9 cellular contexts compared by ENCODE assay signal in the genomic region with DNA sequence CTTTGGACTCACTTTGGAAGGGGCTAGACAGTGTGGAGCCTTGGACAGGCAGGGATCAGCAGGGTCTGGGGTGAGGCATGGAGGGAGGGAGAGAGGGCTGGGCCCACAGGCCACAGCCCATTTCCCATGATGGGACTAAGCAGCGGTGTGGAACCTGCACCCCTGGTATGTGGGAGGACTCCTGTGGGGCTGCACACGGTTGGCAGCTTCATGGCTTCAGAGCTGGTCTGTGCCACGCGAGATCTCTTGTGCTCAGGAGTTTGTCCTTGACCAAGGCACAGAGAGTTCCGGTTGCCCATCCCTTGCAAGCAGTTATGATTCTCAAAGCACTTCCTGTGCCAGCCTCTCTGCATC. TPM values are rescaled to one million over a fixed set of nuclear protein-coding genes. Genes with fewer than 3 reads are reported as not detected.
DNase-seq lines count a peak whose midpoint lies in the region; ATAC-seq, FAIRE-seq and TF ChIP-seq lines count a peak whose summit lies in the region.
"Had no signal": no experiment of that assay in that cellular context is flagged by ENCODE, and none has a peak within 500 bp of the region (broad histone marks: within the 10 kb centered on the region; RNA-seq: fewer than 3 reads in every experiment).

No MANE protein-coding gene starts in this region.

- H3K4me3 ChIP-seq in HepG2 (replicated peaks in 1 of 3; ENCODE audit: insufficient read depth in 1 of 3, low read depth in 2 of 3, low read length in 3 of 3) = 0 out of 6 replicates have a peak overlapping the region, but pooled peaks of 1 of the 3 experiments have one; percentile 2
- no peak overlapping the region for H3K4me3 ChIP-seq in suprapubic skin

- H3K4me1 ChIP-seq in HepG2 (ENCODE audit: insufficient read depth, low read length) (peaks cover 80% of the 10 kb centered on the region), suprapubic skin (peaks cover 20% of the 10 kb centered on the region)

- in situ Hi-C loops in HepG2 (cut with HindIII; ENCODE audit: extremely low pct_ligation_motif_present, low pct_unique_long_range_greater_than_20kb) = no loop called here

- TF ChIP-seq EP300 in HepG2 (IDR thresholded peaks at IDR 0.05; ENCODE audit: low read depth in 2 of 2, low read length in 2 of 2) = no peak
- TF ChIP-seq EP300 in HepG2 (CRISPR knock-in tag; IDR thresholded peaks at IDR 0.05; ENCODE audit: borderline replicate concordance) = no peak
- TF ChIP-seq EP300 in suprapubic skin (IDR thresholded peaks at IDR 0.05) = no peak

- H3K27me3 Mint-ChIP-seq in activated CD4-positive, alpha-beta T cell treated with anti-CD3 and anti-CD28 coated beads, Interleukin-2, amount 10 ng/mL, durations not matched to agents 7 days and 5 days = peaks cover 3% of the 10 kb centered on the region
- H3K27me3 Mint-ChIP-seq in activated B cell treated with CpG ODN at 0.5 μM for 24 hours = no peaks in the 10 kb centered on the region

- DNase-seq in activated CD4-positive, alpha-beta T cell treated with anti-CD3 and anti-CD28 coated beads, Interleukin-2, amount 10 ng/mL, durations not matched to agents 7 days and 5 days = no peak
- no peak for DNase-seq in activated CD4-positive, alpha-beta T cell treated with anti-CD3 and anti-CD28 coated beads for 1 hour
- DNase-seq in activated B cell treated with CpG ODN at 0.5 μM for 24 hours = no peak
- no peak for DNase-seq in HepG2 (ENCODE audit: low spot score)
- no peak for DNase-seq in suprapubic skin (ENCODE audit: low spot score in 2 of 2)
- no peak for DNase-seq in kidney glomerular epithelial cell (lab: John Stamatoyannopoulos, UW)
- DNase-seq in NCI-H1092 treated with DMSO at 0.1 percent for 48 hours (lab: John Stamatoyannopoulos, UW) = no peak
- no peak for DNase-seq in midbrain (lab: John Stamatoyannopoulos, UW)
- DNase-seq: NCI-H1694 treated with DMSO at 0.1 percent for 48 hours had no signal

- no peaks in the 10 kb centered on the region for H3K9me3 ChIP-seq in HepG2 (ENCODE audit: low read length)
- no peaks in the 10 kb centered on the region for H3K9me3 ChIP-seq in suprapubic skin

- POLR2A ChIA-PET in activated CD4-positive, alpha-beta T cell treated with anti-CD3 and anti-CD28 coated beads, Interleukin-2, amount 10 ng/mL, durations not matched to agents 7 days and 5 days (lab: Charles Lee) = no interaction called here
- POLR2A ChIA-PET in activated B cell treated with CpG ODN at 0.5 μM for 24 hours (lab: Charles Lee) = interaction anchor here (0.8 to 2.0 kb wide), 4 partner anchors 8 to 50 kb away, joined by 3 to 12 read pairs (median 4); a partner anchor contains a TSS
- POLR2A ChIA-PET in HepG2 (lab: Yijun Ruan, JAX) = interaction anchor here (0.9 to 2.6 kb wide), 4 partner anchors 8 to 32 kb away, joined by 3 to 13 read pairs (median 4); a partner anchor contains a TSS

- H3K4me3 Mint-ChIP-seq in activated CD4-positive, alpha-beta T cell treated with anti-CD3 and anti-CD28 coated beads, Interleukin-2, amount 10 ng/mL, durations not matched to agents 7 days and 5 days = no peak overlapping the region
- H3K4me3 Mint-ChIP-seq in activated B cell treated with CpG ODN at 0.5 μM for 24 hours = peak overlapping the region; percentile 4

- no peak for TF ChIP-seq POLR2A in HepG2 (IDR thresholded peaks at IDR 0.05; ENCODE audit: insufficient read depth in 1 of 2, low read depth in 2 of 2, low read length in 2 of 2)
- TF ChIP-seq POLR2A in suprapubic skin (IDR thresholded peaks at IDR 0.05) = no peak

- no peak for TF ChIP-seq CTCF in activated B cell treated with CpG ODN at 0.5 μM for 24 hours (IDR thresholded peaks at IDR 0.05)
- TF ChIP-seq CTCF in HepG2 (CRISPR knock-in tag; IDR thresholded peaks at IDR 0.05) = no peak
- no peak for TF ChIP-seq CTCF in suprapubic skin (IDR thresholded peaks at IDR 0.05)

- H3K36me3 ChIP-seq in HepG2 (replicated peaks in 1 of 2; ENCODE audit: control insufficient read depth in 1 of 2, insufficient read depth in 2 of 2, low read length in 2 of 2) (no peaks in the 10 kb centered on the region; a peak in 1 of 5 replicates), suprapubic skin (no peaks in the 10 kb centered on the region)

- H3K36me3 Mint-ChIP-seq in activated CD4-positive, alpha-beta T cell treated with anti-CD3 and anti-CD28 coated beads, Interleukin-2, amount 10 ng/mL, durations not matched to agents 7 days and 5 days (ENCODE audit: low read depth) = peaks cover 11% of the 10 kb centered on the region
- peaks cover 11% of the 10 kb centered on the region for H3K36me3 Mint-ChIP-seq in activated B cell treated with CpG ODN at 0.5 μM for 24 hours (ENCODE audit: low read depth)

- peak overlapping the region; percentile 74 for H3K27ac Mint-ChIP-seq in activated CD4-positive, alpha-beta T cell treated with anti-CD3 and anti-CD28 coated beads, Interleukin-2, amount 10 ng/mL, durations not matched to agents 7 days and 5 days
- no peak overlapping the region for H3K27ac Mint-ChIP-seq in activated B cell treated with CpG ODN at 0.5 μM for 24 hours

- no peak overlapping the region for H2AFZ ChIP-seq in HepG2 (ENCODE audit: low read length)

- H3K27me3 ChIP-seq in HepG2 (ENCODE audit: control insufficient read depth in 1 of 2, insufficient read depth in 2 of 2, low read length in 2 of 2) (no peaks in the 10 kb centered on the region), suprapubic skin (no peaks in the 10 kb centered on the region)

- H3K9me3 Mint-ChIP-seq in activated CD4-positive, alpha-beta T cell treated with anti-CD3 and anti-CD28 coated beads, Interleukin-2, amount 10 ng/mL, durations not matched to agents 7 days and 5 days = no peaks in the 10 kb centered on the region
- no peaks in the 10 kb centered on the region for H3K9me3 Mint-ChIP-seq in activated B cell treated with CpG ODN at 0.5 μM for 24 hours

- no peak for FAIRE-seq in HepG2 (lab: Jason Lieb, UNC)

- H3K4me1 Mint-ChIP-seq in activated CD4-positive, alpha-beta T cell treated with anti-CD3 and anti-CD28 coated beads, Interleukin-2, amount 10 ng/mL, durations not matched to agents 7 days and 5 days = peaks cover 27% of the 10 kb centered on the region
- peaks cover 52% of the 10 kb centered on the region for H3K4me1 Mint-ChIP-seq in activated B cell treated with CpG ODN at 0.5 μM for 24 hours

- BruUV-seq in HepG2 (replicated peaks; lab: Mats Ljungman, UMichigan) = no TSS peak

- peak overlapping the region; percentile 30 for H3K9ac ChIP-seq in HepG2 (ENCODE audit: insufficient read depth, low read depth, low read length)

- H4K20me1 ChIP-seq in HepG2 (ENCODE audit: insufficient read depth, low read length) = no peaks in the 10 kb centered on the region

- intact Hi-C loops in activated B cell treated with CpG ODN at 0.5 μM for 24 hours (cut with micrococcal nuclease) (loop anchor here (2.0 kb wide), 1 partner anchor 17 kb away; no protein-coding TSS in a partner anchor), HepG2 (cut with micrococcal nuclease; ENCODE audit: unreplicated experiment) (no loop called here)

- peak overlapping the region; percentile 99 for H3K27ac ChIP-seq in HepG2 (ENCODE audit: extremely low read length, insufficient read depth, low read length)
- H3K27ac ChIP-seq in suprapubic skin = peak overlapping the region; percentile 22

- TF ChIP-seq RAD21 in HepG2 (CRISPR knock-in tag; IDR thresholded peaks at IDR 0.05) = no peak

- ATAC-seq in activated B cell treated with CpG ODN at 0.5 μM for 24 hours (ENCODE audit: low read depth) = peak; percentile 10
- ATAC-seq in HepG2 = peak; percentile 63

- 40% methylated on average over 3 of the region's 5 CpGs for WGBS in HepG2 (ENCODE audit: low lambda C conversion rate)
- WGBS in suprapubic skin = 78% methylated on average over 5 of the region's 5 CpGs

- H3K4me2 ChIP-seq in HepG2 (ENCODE audit: low read depth, low read length) = peak overlapping the region; percentile 47

- H3K79me2 ChIP-seq in HepG2 (ENCODE audit: insufficient read depth, low read length) = no peaks in the 10 kb centered on the region

- CTCF ChIA-PET in activated CD4-positive, alpha-beta T cell treated with anti-CD3 and anti-CD28 coated beads, Interleukin-2, amount 10 ng/mL, durations not matched to agents 7 days and 5 days (lab: Charles Lee) = interaction anchor here (1.6 to 3.3 kb wide), 3 partner anchors 8 to 16 kb away, joined by 5 to 17 read pairs (median 9); a partner anchor contains a TSS
- CTCF ChIA-PET in activated B cell treated with CpG ODN at 0.5 μM for 24 hours (lab: Charles Lee) = interaction anchor here (1.2 to 1.9 kb wide), 2 partner anchors 12 to 51 kb away, joined by 5 to 7 read pairs; no protein-coding TSS in a partner anchor
- CTCF ChIA-PET in HepG2 (lab: Yijun Ruan, JAX; ENCODE audit: low intra/inter-chr PET ratio, low total read pairs) = no interaction called here

RNA-seq across cellular contexts. Expression of a gene that starts 8.1 kb away (rescaled TPM):
- 10 to 100 TPM; 70.2 to 79.9 TPM for total RNA-seq in activated CD4-positive, alpha-beta T cell treated with anti-CD3 and anti-CD28 coated beads, Interleukin-2, amount 10 ng/mL, durations not matched to agents 7 days and 5 days
- total RNA-seq in activated B cell treated with CpG ODN at 0.5 μM for 24 hours = 35.3 and 36.6 TPM in 2 replicates
- total RNA-seq in HepG2 (2016; rRNA removed; fragmentation: Illumina TruSeq; extraction: Trizol) = 89.4 and 161 TPM in 2 replicates
- total RNA-seq in HepG2 (2016; cell fraction: cytosol; rRNA removed; fragmentation: Illumina TruSeq; extraction: Trizol; ENCODE audit: low read depth) = 42.7 and 52.7 TPM in 2 replicates
- 93.0 and 159 TPM in 2 replicates for total RNA-seq in HepG2 (2016; cell fraction: insoluble cytoplasmic fraction; rRNA removed; fragmentation: Illumina TruSeq; extraction: Trizol)
- 72.6 and 73.1 TPM in 2 replicates for total RNA-seq in HepG2 (2016; cell fraction: membrane; rRNA removed; fragmentation: Illumina TruSeq; extraction: Trizol)
- 137 and 161 TPM in 2 replicates for total RNA-seq in HepG2 (2016; cell fraction: nucleus; rRNA removed; fragmentation: Illumina TruSeq; extraction: Trizol)
- polyA plus RNA-seq in HepG2 (2011; rRNA removed) = 700 and 734 TPM in 2 replicates
- polyA plus RNA-seq in HepG2 (2011; cell fraction: cytosol; rRNA removed) = 548 and 662 TPM in 2 replicates
- polyA plus RNA-seq in HepG2 (2011; cell fraction: nucleus; rRNA removed) = 529 and 555 TPM in 2 replicates
- polyA plus RNA-seq in HepG2 (2012) = 435 and 453 TPM in 2 replicates
- 22.2 and 24.3 TPM in 2 replicates for polyA plus RNA-seq in HepG2 (2016; cell fraction: cytosol; fragmentation: Illumina TruSeq; extraction: Trizol; ENCODE audit: low read depth)
- 90.0 and 95.3 TPM in 2 replicates for polyA plus RNA-seq in HepG2 (2016; cell fraction: insoluble cytoplasmic fraction; fragmentation: Illumina TruSeq; extraction: Trizol; ENCODE audit: low read depth)
- 47.9 and 49.9 TPM in 2 replicates for polyA plus RNA-seq in HepG2 (2016; cell fraction: membrane; fragmentation: Illumina TruSeq; extraction: Trizol; ENCODE audit: low read depth)
- polyA plus RNA-seq in HepG2 (2016; cell fraction: nucleus; fragmentation: Illumina TruSeq; extraction: Trizol; ENCODE audit: insufficient read depth, low read depth) = 267 and 281 TPM in 2 replicates
- polyA minus RNA-seq in HepG2 (2011; rRNA and poly(A)+ RNA removed; ENCODE audit: low replicate concordance) = 110 and 581 TPM in 2 replicates
- polyA minus RNA-seq in HepG2 (2011; cell fraction: cytosol; rRNA and poly(A)+ RNA removed) = 491 and 595 TPM in 2 replicates
- polyA minus RNA-seq in HepG2 (2011; cell fraction: nucleus; rRNA and poly(A)+ RNA removed) = 203 and 242 TPM in 2 replicates
- total RNA-seq in suprapubic skin = 100 to 1,000 TPM; 114 to 172 (median 143) TPM

RNA-seq across cellular contexts. Expression of a gene that starts 39.1 kb away (rescaled TPM):
- total RNA-seq in activated CD4-positive, alpha-beta T cell treated with anti-CD3 and anti-CD28 coated beads, Interleukin-2, amount 10 ng/mL, durations not matched to agents 7 days and 5 days = 100 to 1,000 TPM; 439 to 500 TPM
- 124 and 131 TPM in 2 replicates for total RNA-seq in activated B cell treated with CpG ODN at 0.5 μM for 24 hours
- total RNA-seq in HepG2 (2016; rRNA removed; fragmentation: Illumina TruSeq; extraction: Trizol) = 1.6 and 4.2 TPM in 2 replicates
- total RNA-seq in HepG2 (2016; cell fraction: cytosol; rRNA removed; fragmentation: Illumina TruSeq; extraction: Trizol; ENCODE audit: low read depth) = 0.71 and 0.91 TPM in 2 replicates
- total RNA-seq in HepG2 (2016; cell fraction: insoluble cytoplasmic fraction; rRNA removed; fragmentation: Illumina TruSeq; extraction: Trizol) = 2.3 and 3.5 TPM in 2 replicates
- 1.2 and 1.9 TPM in 2 replicates for total RNA-seq in HepG2 (2016; cell fraction: membrane; rRNA removed; fragmentation: Illumina TruSeq; extraction: Trizol)
- 6.5 and 6.6 TPM in 2 replicates for total RNA-seq in HepG2 (2016; cell fraction: nucleus; rRNA removed; fragmentation: Illumina TruSeq; extraction: Trizol)
- polyA plus RNA-seq in HepG2 (2011; rRNA removed) = 18.0 and 26.4 TPM in 2 replicates
- 22.3 and 25.2 TPM in 2 replicates for polyA plus RNA-seq in HepG2 (2011; cell fraction: cytosol; rRNA removed)
- polyA plus RNA-seq in HepG2 (2011; cell fraction: nucleus; rRNA removed) = 63.6 and 64.3 TPM in 2 replicates
- 28.1 and 37.9 TPM in 2 replicates for polyA plus RNA-seq in HepG2 (2012)
- polyA plus RNA-seq in HepG2 (2016; cell fraction: cytosol; fragmentation: Illumina TruSeq; extraction: Trizol; ENCODE audit: low read depth) = 0.53 and 1.0 TPM in 2 replicates
- 2.2 and 2.5 TPM in 2 replicates for polyA plus RNA-seq in HepG2 (2016; cell fraction: insoluble cytoplasmic fraction; fragmentation: Illumina TruSeq; extraction: Trizol; ENCODE audit: low read depth)
- 1.3 and 1.5 TPM in 2 replicates for polyA plus RNA-seq in HepG2 (2016; cell fraction: membrane; fragmentation: Illumina TruSeq; extraction: Trizol; ENCODE audit: low read depth)
- polyA plus RNA-seq in HepG2 (2016; cell fraction: nucleus; fragmentation: Illumina TruSeq; extraction: Trizol; ENCODE audit: insufficient read depth, low read depth) = 5.9 and 7.0 TPM in 2 replicates
- 1.4 and 26.8 TPM in 2 replicates for polyA minus RNA-seq in HepG2 (2011; rRNA and poly(A)+ RNA removed; ENCODE audit: low replicate concordance)
- polyA minus RNA-seq in HepG2 (2011; cell fraction: cytosol; rRNA and poly(A)+ RNA removed) = 11.9 and 12.6 TPM in 2 replicates
- polyA minus RNA-seq in HepG2 (2011; cell fraction: nucleus; rRNA and poly(A)+ RNA removed) = 10.0 and 14.7 TPM in 2 replicates
- total RNA-seq in suprapubic skin = 10 to 100 TPM; 11.2 to 18.8 (median 15.3) TPM

RNA-seq across cellular contexts. Expression of a gene that starts 58.3 kb away (rescaled TPM):
- total RNA-seq in activated CD4-positive, alpha-beta T cell treated with anti-CD3 and anti-CD28 coated beads, Interleukin-2, amount 10 ng/mL, durations not matched to agents 7 days and 5 days = 10 to 100 TPM; 32.7 to 39.8 TPM
- total RNA-seq in activated B cell treated with CpG ODN at 0.5 μM for 24 hours (26.0 and 34.7 TPM in 2 replicates), HepG2 (2016; rRNA removed; fragmentation: Illumina TruSeq; extraction: Trizol) (47.1 and 51.5 TPM in 2 replicates), suprapubic skin (10 to 100 TPM; 13.4 to 16.9 (median 14.4) TPM)
- total RNA-seq in HepG2 (2016; cell fraction: cytosol; rRNA removed; fragmentation: Illumina TruSeq; extraction: Trizol; ENCODE audit: low read depth) = 43.4 and 50.9 TPM in 2 replicates
- 51.9 and 55.4 TPM in 2 replicates for total RNA-seq in HepG2 (2016; cell fraction: insoluble cytoplasmic fraction; rRNA removed; fragmentation: Illumina TruSeq; extraction: Trizol)
- total RNA-seq in HepG2 (2016; cell fraction: membrane; rRNA removed; fragmentation: Illumina TruSeq; extraction: Trizol) = 31.2 and 37.8 TPM in 2 replicates
- total RNA-seq in HepG2 (2016; cell fraction: nucleus; rRNA removed; fragmentation: Illumina TruSeq; extraction: Trizol) = 17.3 and 20.5 TPM in 2 replicates
- 21.0 and 22.6 TPM in 2 replicates for polyA plus RNA-seq in HepG2 (2011; rRNA removed)
- polyA plus RNA-seq in HepG2 (2011; cell fraction: cytosol; rRNA removed) = 32.4 and 47.0 TPM in 2 replicates
- 22.9 and 26.2 TPM in 2 replicates for polyA plus RNA-seq in HepG2 (2011; cell fraction: nucleus; rRNA removed)
- 22.9 TPM in 2 replicates for polyA plus RNA-seq in HepG2 (2012)
- 43.3 and 45.1 TPM in 2 replicates for polyA plus RNA-seq in HepG2 (2016; cell fraction: cytosol; fragmentation: Illumina TruSeq; extraction: Trizol; ENCODE audit: low read depth)
- polyA plus RNA-seq in HepG2 (2016; cell fraction: insoluble cytoplasmic fraction; fragmentation: Illumina TruSeq; extraction: Trizol; ENCODE audit: low read depth) = 53.9 and 57.5 TPM in 2 replicates
- 27.6 and 29.8 TPM in 2 replicates for polyA plus RNA-seq in HepG2 (2016; cell fraction: membrane; fragmentation: Illumina TruSeq; extraction: Trizol; ENCODE audit: low read depth)
- polyA plus RNA-seq in HepG2 (2016; cell fraction: nucleus; fragmentation: Illumina TruSeq; extraction: Trizol; ENCODE audit: insufficient read depth, low read depth) = 35.4 and 41.4 TPM in 2 replicates
- polyA minus RNA-seq in HepG2 (2011; rRNA and poly(A)+ RNA removed; ENCODE audit: low replicate concordance) = 14.1 and 17.2 TPM in 2 replicates
- polyA minus RNA-seq in HepG2 (2011; cell fraction: cytosol; rRNA and poly(A)+ RNA removed) = 15.8 and 22.1 TPM in 2 replicates
- polyA minus RNA-seq in HepG2 (2011; cell fraction: nucleus; rRNA and poly(A)+ RNA removed) = 5.8 and 8.6 TPM in 2 replicates
